8 cellular contexts compared by ENCODE assay signal in the genomic region with DNA sequence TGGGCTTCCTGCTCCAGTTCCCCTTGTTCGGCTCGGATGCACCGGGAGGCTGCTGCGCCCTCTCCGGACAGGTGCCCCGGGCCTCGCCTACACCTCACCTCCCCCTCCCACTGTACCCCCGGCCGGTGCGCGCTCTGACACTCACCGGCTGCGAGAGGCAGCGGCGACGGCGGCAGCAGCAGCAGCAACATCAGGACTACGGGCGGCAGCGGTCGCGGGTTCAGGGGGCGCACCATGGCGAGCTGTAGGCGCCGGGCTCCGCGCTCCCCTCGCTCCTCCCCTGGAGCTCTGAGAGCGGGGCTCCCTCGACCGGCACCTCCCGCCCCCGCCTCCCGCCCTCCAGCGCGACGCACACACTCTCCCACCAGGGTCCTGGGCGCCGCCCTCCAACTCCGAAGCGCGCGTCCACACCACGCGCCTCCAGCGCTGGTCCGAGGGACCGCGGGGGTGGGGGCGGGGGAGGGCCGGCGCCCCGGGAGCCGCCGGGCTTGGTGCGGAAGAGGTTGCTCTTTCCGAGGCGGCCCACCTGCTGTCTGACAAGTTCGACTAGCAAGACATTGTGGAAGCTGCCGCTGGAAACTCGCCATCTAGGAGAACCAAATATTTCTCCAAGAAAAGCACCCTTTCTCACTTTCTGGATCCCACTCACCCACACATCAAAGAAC. TPM values are rescaled to one million over a fixed set of nuclear protein-coding genes. Genes with fewer than 3 reads are reported as not detected.
DNase-seq lines count a peak whose midpoint lies in the region; ATAC-seq and TF ChIP-seq lines count a peak whose summit lies in the region.

A gene with protein sequence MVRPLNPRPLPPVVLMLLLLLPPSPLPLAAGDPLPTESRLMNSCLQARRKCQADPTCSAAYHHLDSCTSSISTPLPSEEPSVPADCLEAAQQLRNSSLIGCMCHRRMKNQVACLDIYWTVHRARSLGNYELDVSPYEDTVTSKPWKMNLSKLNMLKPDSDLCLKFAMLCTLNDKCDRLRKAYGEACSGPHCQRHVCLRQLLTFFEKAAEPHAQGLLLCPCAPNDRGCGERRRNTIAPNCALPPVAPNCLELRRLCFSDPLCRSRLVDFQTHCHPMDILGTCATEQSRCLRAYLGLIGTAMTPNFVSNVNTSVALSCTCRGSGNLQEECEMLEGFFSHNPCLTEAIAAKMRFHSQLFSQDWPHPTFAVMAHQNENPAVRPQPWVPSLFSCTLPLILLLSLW (minus strand): TSS at position 433 of the 665 bp plus-strand sequence. CDS start 197 bp downstream, at position 236.

- peaks cover 3% of the 10 kb centered on the region for H3K36me3 Mint-ChIP-seq in T-helper 17 cell (ENCODE audit: low read depth)

- H3K27ac Mint-ChIP-seq in T-helper 17 cell = no peak within 1 kb of the TSS

- in situ Hi-C loops in G401 (cut with HindIII; ENCODE audit: low sequenced_read_pairs) = no loop called here

- DNase-seq in G401 (ENCODE audit: low spot score) (peak; percentile 40), T-helper 17 cell (no peak), esophagus muscularis mucosa (ENCODE audit: extremely low spot score) (no peak), putamen (ENCODE audit: low spot score) (no peak), SHP77 (lab: John Stamatoyannopoulos, UW) (no peak)

- peak within 1 kb of the TSS; percentile 44 to 57 (median 50) for H3K4me3 ChIP-seq in esophagus muscularis mucosa
- no peak within 1 kb of the TSS for H3K4me3 ChIP-seq in parathyroid adenoma (ENCODE audit: low read depth, low read length)

- H3K9me3 ChIP-seq in T-helper 17 cell (ENCODE audit: control insufficient read depth, low read length, poor library complexity, severe bottlenecking) = no peaks in the 10 kb centered on the region
- H3K9me3 ChIP-seq in esophagus muscularis mucosa = no peaks in the 10 kb centered on the region
- H3K9me3 ChIP-seq in parathyroid adenoma (ENCODE audit: control insufficient read depth, low read length) = no peaks in the 10 kb centered on the region

- intact Hi-C loops in esophagus muscularis mucosa (cut with DNase I) = no loop called here

- no peak within 1 kb of the TSS for H3K4me2 ChIP-seq in parathyroid adenoma (ENCODE audit: low read length)

- no peak within 1 kb of the TSS for H3K9ac ChIP-seq in parathyroid adenoma

- TF ChIP-seq EP300 in esophagus muscularis mucosa (IDR thresholded peaks at IDR 0.05) = no peak

- ATAC-seq in T-helper 17 cell = no peak
- ATAC-seq in GM21526 (IDR thresholded peaks at IDR 0.05; ENCODE audit: low FRiP score, unreplicated experiment) = no peak
- no peak for ATAC-seq in HG03457 (IDR thresholded peaks at IDR 0.05; ENCODE audit: unreplicated experiment)

- no peak for TF ChIP-seq CTCF in esophagus muscularis mucosa (IDR thresholded peaks at IDR 0.05)
- no peak for TF ChIP-seq CTCF in parathyroid adenoma (IDR thresholded peaks at IDR 0.05)

- no peaks in the 10 kb centered on the region for H3K36me3 ChIP-seq in esophagus muscularis mucosa
- H3K36me3 ChIP-seq in parathyroid adenoma (ENCODE audit: control insufficient read depth, insufficient read depth, low read length) = no peaks in the 10 kb centered on the region

- TF ChIP-seq POLR2A in esophagus muscularis mucosa (IDR thresholded peaks at IDR 0.05; ENCODE audit: low read depth) = no peak

- H2AFZ ChIP-seq in parathyroid adenoma = peak within 1 kb of the TSS; percentile 75

- H3K4me1 Mint-ChIP-seq in T-helper 17 cell = peaks cover 4% of the 10 kb centered on the region

- no peaks in the 10 kb centered on the region for H3K79me2 ChIP-seq in parathyroid adenoma

- H3K27ac ChIP-seq in esophagus muscularis mucosa (replicated peaks in 1 of 4) (peak within 1 kb of the TSS in 3 of 4 donors; percentile 40 to 49 (median 44)), parathyroid adenoma (no peak within 1 kb of the TSS)

- peak within 1 kb of the TSS; percentile 82 for H3K4me3 Mint-ChIP-seq in T-helper 17 cell

- H3K4me1 ChIP-seq in esophagus muscularis mucosa (peaks cover 7 to 11% (median 9%) of the 10 kb centered on the region in 4 donors), parathyroid adenoma (peaks cover 3% of the 10 kb centered on the region)

- H3K27me3 ChIP-seq in esophagus muscularis mucosa (peaks cover 0 to 29% (median 6%) of the 10 kb centered on the region in 4 donors), parathyroid adenoma (ENCODE audit: control insufficient read depth, insufficient read depth, low read length) (no peaks in the 10 kb centered on the region)

- 4% methylated on average over 19 of the region's 62 CpGs for WGBS in esophagus muscularis mucosa

- peaks cover 45% of the 10 kb centered on the region for H3K27me3 Mint-ChIP-seq in T-helper 17 cell

RNA-seq across cellular contexts. Expression of the gene that starts here (rescaled TPM):
- total RNA-seq in G401 (2014; rRNA removed; shearing (Covaris generic)) = not detected in 2 replicates
- total RNA-seq in T-helper 17 cell (not detected), esophagus muscularis mucosa (1 to 10 TPM; 2.5 to 8.4 (median 4.2) TPM)

Comparison
In these comparisons a context has a peak if more than half of its experiments do, and no peak if none do; other contexts are left out.
1. Peak in DNase-seq in G401; RNA of the gene not detected or under 1 TPM.